In the genomic region with DNA sequence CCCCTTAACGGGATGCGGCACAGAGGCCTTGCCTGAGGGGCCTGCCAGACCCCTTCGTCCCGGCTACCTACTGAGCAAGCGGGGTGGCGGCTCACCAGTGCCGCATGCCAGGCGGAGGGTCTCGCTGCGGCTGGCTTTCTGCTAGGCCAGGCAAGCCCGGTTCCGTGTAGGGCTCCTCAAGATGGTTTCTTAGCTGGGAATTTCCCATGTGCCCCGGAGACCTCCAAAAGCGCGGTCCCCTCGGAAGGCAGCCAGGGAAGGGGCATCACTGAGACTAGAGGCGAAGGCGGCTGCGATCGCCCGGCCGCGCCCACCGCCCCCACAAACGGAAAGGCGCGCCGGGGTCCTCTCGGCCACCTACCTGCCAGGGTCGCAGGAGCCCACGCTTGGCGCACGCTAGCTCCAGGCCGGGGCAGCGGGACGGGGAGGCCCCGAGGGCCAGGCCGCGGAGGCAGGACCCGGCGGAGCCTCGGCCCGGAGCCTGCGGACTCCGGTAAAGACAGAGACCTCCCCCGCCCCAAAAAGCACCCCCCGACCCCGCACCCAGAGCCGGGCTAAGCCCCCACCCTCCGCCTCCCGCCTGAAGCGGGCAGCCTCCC, we compare ENCODE assay signal across 1 cellular context.
TF ChIP-seq lines count a peak whose summit lies in the region.

No MANE protein-coding gene starts in this region.

TF ChIP-seq in WTC11, 78 proteins besides CTCF, POLR2A, EP300 and RAD21 (continued from another document):
- TF ChIP-seq, protein P1, sequence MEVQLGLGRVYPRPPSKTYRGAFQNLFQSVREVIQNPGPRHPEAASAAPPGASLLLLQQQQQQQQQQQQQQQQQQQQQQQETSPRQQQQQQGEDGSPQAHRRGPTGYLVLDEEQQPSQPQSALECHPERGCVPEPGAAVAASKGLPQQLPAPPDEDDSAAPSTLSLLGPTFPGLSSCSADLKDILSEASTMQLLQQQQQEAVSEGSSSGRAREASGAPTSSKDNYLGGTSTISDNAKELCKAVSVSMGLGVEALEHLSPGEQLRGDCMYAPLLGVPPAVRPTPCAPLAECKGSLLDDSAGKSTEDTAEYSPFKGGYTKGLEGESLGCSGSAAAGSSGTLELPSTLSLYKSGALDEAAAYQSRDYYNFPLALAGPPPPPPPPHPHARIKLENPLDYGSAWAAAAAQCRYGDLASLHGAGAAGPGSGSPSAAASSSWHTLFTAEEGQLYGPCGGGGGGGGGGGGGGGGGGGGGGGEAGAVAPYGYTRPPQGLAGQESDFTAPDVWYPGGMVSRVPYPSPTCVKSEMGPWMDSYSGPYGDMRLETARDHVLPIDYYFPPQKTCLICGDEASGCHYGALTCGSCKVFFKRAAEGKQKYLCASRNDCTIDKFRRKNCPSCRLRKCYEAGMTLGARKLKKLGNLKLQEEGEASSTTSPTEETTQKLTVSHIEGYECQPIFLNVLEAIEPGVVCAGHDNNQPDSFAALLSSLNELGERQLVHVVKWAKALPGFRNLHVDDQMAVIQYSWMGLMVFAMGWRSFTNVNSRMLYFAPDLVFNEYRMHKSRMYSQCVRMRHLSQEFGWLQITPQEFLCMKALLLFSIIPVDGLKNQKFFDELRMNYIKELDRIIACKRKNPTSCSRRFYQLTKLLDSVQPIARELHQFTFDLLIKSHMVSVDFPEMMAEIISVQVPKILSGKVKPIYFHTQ (CRISPR knock-in tag; IDR thresholded peaks at IDR 0.05): no peak
- TF ChIP-seq, protein P2, sequence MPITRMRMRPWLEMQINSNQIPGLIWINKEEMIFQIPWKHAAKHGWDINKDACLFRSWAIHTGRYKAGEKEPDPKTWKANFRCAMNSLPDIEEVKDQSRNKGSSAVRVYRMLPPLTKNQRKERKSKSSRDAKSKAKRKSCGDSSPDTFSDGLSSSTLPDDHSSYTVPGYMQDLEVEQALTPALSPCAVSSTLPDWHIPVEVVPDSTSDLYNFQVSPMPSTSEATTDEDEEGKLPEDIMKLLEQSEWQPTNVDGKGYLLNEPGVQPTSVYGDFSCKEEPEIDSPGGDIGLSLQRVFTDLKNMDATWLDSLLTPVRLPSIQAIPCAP (CRISPR knock-in tag; IDR thresholded peaks at IDR 0.05): no peak
- TF ChIP-seq, protein P3, sequence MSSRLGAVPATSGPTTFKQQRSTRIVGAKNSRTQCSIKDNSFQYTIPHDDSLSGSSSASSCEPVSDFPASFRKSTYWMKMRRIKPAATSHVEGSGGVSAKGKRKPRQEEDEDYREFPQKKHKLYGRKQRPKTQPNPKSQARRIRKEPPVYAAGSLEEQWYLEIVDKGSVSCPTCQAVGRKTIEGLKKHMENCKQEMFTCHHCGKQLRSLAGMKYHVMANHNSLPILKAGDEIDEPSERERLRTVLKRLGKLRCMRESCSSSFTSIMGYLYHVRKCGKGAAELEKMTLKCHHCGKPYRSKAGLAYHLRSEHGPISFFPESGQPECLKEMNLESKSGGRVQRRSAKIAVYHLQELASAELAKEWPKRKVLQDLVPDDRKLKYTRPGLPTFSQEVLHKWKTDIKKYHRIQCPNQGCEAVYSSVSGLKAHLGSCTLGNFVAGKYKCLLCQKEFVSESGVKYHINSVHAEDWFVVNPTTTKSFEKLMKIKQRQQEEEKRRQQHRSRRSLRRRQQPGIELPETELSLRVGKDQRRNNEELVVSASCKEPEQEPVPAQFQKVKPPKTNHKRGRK (CRISPR knock-in tag; IDR thresholded peaks at IDR 0.05; ENCODE audit: borderline replicate concordance): no peak
- TF ChIP-seq FOXP4 (CRISPR knock-in tag; IDR thresholded peaks at IDR 0.05) (no peak; the same call in 1 of the 2 replicates), TCF7 (CRISPR knock-in tag; IDR thresholded peaks at IDR 0.05; ENCODE audit: low read depth) (no peak)
- TF ChIP-seq, protein P4, sequence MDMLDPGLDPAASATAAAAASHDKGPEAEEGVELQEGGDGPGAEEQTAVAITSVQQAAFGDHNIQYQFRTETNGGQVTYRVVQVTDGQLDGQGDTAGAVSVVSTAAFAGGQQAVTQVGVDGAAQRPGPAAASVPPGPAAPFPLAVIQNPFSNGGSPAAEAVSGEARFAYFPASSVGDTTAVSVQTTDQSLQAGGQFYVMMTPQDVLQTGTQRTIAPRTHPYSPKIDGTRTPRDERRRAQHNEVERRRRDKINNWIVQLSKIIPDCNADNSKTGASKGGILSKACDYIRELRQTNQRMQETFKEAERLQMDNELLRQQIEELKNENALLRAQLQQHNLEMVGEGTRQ (CRISPR knock-in tag; IDR thresholded peaks at IDR 0.05): no peak
